32 cellular contexts compared by ENCODE assay signal in the genomic region with DNA sequence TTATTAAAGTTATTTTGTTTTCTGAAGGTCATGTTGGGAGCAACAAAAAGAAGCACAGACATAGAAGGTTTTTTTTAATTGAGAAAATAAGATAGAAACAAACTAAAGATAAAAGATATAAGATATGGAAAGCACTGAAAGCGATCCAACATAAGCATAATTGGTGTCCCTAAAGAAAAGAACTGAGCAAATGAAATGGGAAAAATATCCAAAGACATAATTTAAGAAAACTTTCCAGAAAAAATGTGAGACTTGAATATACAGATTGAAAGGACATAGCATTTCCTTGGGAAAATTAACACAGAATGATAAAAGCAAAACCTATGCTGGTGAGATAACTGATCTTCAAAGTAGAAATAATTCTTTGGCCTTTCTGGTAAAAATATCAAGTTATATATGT.
"Had no signal": no experiment of that assay in that cellular context is flagged by ENCODE, and none has a peak within 500 bp of the region (broad histone marks: within the 10 kb centered on the region; RNA-seq: fewer than 3 reads in every experiment).

No MANE protein-coding gene starts in this region.

- H3K4me3 ChIP-seq: cardiac muscle cell, coronary artery, dorsolateral prefrontal cortex, heart left ventricle, ovary, right lobe of liver, skin epidermis, testis, transverse colon had no signal

- H3K36me3 ChIP-seq: cardiac muscle cell, heart left ventricle, ovary, right lobe of liver, transverse colon had no signal

- H3K27ac Mint-ChIP-seq: activated CD4-positive, alpha-beta memory T cell treated with anti-CD3 and anti-CD28 coated beads, Interleukin-2, amount 10 ng/mL, durations not matched to agents 7 days and 5 days; activated CD4-positive, alpha-beta T cell treated with anti-CD3 and anti-CD28 coated beads, Interleukin-2, amount 10 ng/mL, durations not matched to agents 24 days and 14 days; activated naive CD4-positive, alpha-beta T cell treated with anti-CD3 and anti-CD28 coated beads, Interleukin-2, amount 50 U/mL, for 72 hours; activated T-cell treated with anti-CD3 and anti-CD28 coated beads, Interleukin-2, amount 50 U/mL, for 24 hours; activated T-helper 17 cell treated with anti-CD3 and anti-CD28 coated beads, Interleukin-2, amount 50 U/mL, for 72 hours; brain; immature natural killer cell; memory B cell; natural killer cell; progenitor cell of endocrine pancreas; T-helper 17 cell had no signal

- H3K27me3 ChIP-seq: cardiac muscle cell, dorsolateral prefrontal cortex, foreskin keratinocyte, heart left ventricle, ovary, right lobe of liver, testis, transverse colon had no signal

- H3K36me3 Mint-ChIP-seq: memory B cell had no signal

- ATAC-seq: activated naive CD4-positive, alpha-beta T cell treated with anti-CD3 and anti-CD28 coated beads, Interleukin-2, amount 50 U/mL, for 72 hours; activated T-helper 17 cell treated with anti-CD3 and anti-CD28 coated beads, Interleukin-2, amount 50 U/mL, for 72 hours; foreskin keratinocyte; heart left ventricle; natural killer cell; right lobe of liver; stimulated activated naive CD8-positive, alpha-beta T cell treated with anti-CD3 and anti-CD28 coated beads, Interleukin-15, Interleukin-2, amounts not matched to agents 100 U/mL and 50 U/mL, for 24 hours; T-helper 17 cell had no signal

- H3K27me3 Mint-ChIP-seq: activated CD4-positive, alpha-beta memory T cell treated with anti-CD3 and anti-CD28 coated beads, Interleukin-2, amount 10 ng/mL, durations not matched to agents 7 days and 5 days; activated CD4-positive, alpha-beta T cell treated with anti-CD3 and anti-CD28 coated beads, Interleukin-2, amount 10 ng/mL, durations not matched to agents 24 days and 14 days; activated T-cell treated with anti-CD3 and anti-CD28 coated beads, Interleukin-2, amount 50 U/mL, for 24 hours; activated T-helper 17 cell treated with anti-CD3 and anti-CD28 coated beads, Interleukin-2, amount 50 U/mL, for 72 hours; brain; memory B cell; progenitor cell of endocrine pancreas; T-helper 17 cell had no signal

- DNase-seq: activated CD4-positive, alpha-beta memory T cell treated with anti-CD3 and anti-CD28 coated beads, Interleukin-2, amount 10 ng/mL, durations not matched to agents 7 days and 5 days; activated CD4-positive, alpha-beta T cell treated with anti-CD3 and anti-CD28 coated beads, Interleukin-2, amount 10 ng/mL, durations not matched to agents 24 days and 14 days; activated CD4-positive, CD25-positive, alpha-beta regulatory T cell treated with anti-CD3 and anti-CD28 coated beads, Interleukin-2, amount 50 U/mL, for 72 hours; activated CD8-positive, alpha-beta memory T cell treated with anti-CD3 and anti-CD28 coated beads, Interleukin-2, amount 50 U/mL, for 48 hours; activated naive CD4-positive, alpha-beta T cell; activated T-cell treated with anti-CD3 and anti-CD28 coated beads, Interleukin-2, amount 50 U/mL, for 24 hours; anterior cingulate cortex; cerebellar nuclear complex; dorsolateral prefrontal cortex; effector memory CD4-positive, alpha-beta T cell; heart left ventricle; hypothalamus; immature natural killer cell; natural killer cell; ovary; right lobe of liver; stimulated activated CD4-positive, alpha-beta T cell treated with anti-CD3 and anti-CD28 coated beads, Interleukin-12 subunit alpha, Interleukin-12 subunit beta, amount 100 ng/mL, for 4 hours; stimulated activated CD4-positive, alpha-beta T cell treated with anti-CD3 and anti-CD28 coated beads, Interleukin-4, amount 100 ng/mL, for 1 hour; stimulated activated naive CD8-positive, alpha-beta T cell treated with anti-CD3 and anti-CD28 coated beads, Interleukin-15, Interleukin-2, amounts not matched to agents 100 U/mL and 50 U/mL, for 24 hours; T-helper 17 cell; T1000; testis; transverse colon had no signal

- H3K27ac ChIP-seq: cardiac muscle cell, coronary artery, dorsolateral prefrontal cortex, foreskin keratinocyte, heart left ventricle, ovary, right lobe of liver, skin epidermis, testis, transverse colon had no signal

- H3K4me1 Mint-ChIP-seq: activated CD4-positive, alpha-beta T cell treated with anti-CD3 and anti-CD28 coated beads, Interleukin-2, amount 10 ng/mL, durations not matched to agents 24 days and 14 days; activated T-helper 17 cell treated with anti-CD3 and anti-CD28 coated beads, Interleukin-2, amount 50 U/mL, for 72 hours; immature natural killer cell; memory B cell; natural killer cell; T-helper 17 cell had no signal

- H3K4me3 Mint-ChIP-seq: activated CD4-positive, alpha-beta memory T cell treated with anti-CD3 and anti-CD28 coated beads, Interleukin-2, amount 10 ng/mL, durations not matched to agents 7 days and 5 days; activated CD4-positive, alpha-beta T cell treated with anti-CD3 and anti-CD28 coated beads, Interleukin-2, amount 10 ng/mL, durations not matched to agents 24 days and 14 days; activated T-cell treated with anti-CD3 and anti-CD28 coated beads, Interleukin-2, amount 50 U/mL, for 24 hours; activated T-helper 17 cell treated with anti-CD3 and anti-CD28 coated beads, Interleukin-2, amount 50 U/mL, for 72 hours; brain; immature natural killer cell; memory B cell; natural killer cell; T-helper 17 cell had no signal

- H3K4me1 ChIP-seq: foreskin keratinocyte, heart left ventricle, right lobe of liver, testis, transverse colon had no signal
